Comparison of ENCODE assay signal across 8 cellular contexts in genomic region chr4:108168213-108168671, GRCh38. TPM values are rescaled to one million over a fixed set of nuclear protein-coding genes. Genes with fewer than 3 reads are reported as not detected.
DNase-seq lines count a peak whose midpoint lies in the region; ATAC-seq and TF ChIP-seq lines count a peak whose summit lies in the region.

No MANE protein-coding gene starts in this region.

- H3K4me1 ChIP-seq in RWPE2 (ENCODE audit: insufficient read depth, poor library complexity, severe bottlenecking) (no peaks in the 10 kb centered on the region), prostate gland (replicated peaks) (no peaks in the 10 kb centered on the region)

- intact Hi-C loops in prostate gland (cut with DNase I), result no loop called here

- TF ChIP-seq POLR2A in erythroblast (IDR thresholded peaks at IDR 0.05; ENCODE audit: low read length) (no peak), prostate gland (IDR thresholded peaks at IDR 0.05) (no peak)

- WGBS in prostate gland, result under 1% methylated on average over 24 of the region's 24 CpGs

- DNase-seq in NCI-H1092 treated with DMSO at 0.1 percent for 48 hours (lab: John Stamatoyannopoulos, UW) (peak; percentile 7), NCI-H1092 (lab: John Stamatoyannopoulos, UW) (no peak), RWPE2 (ENCODE audit: low spot score) (no peak), erythroblast (lab: John Stamatoyannopoulos, UW) (peak; percentile 49 to 51), prostate gland (ENCODE audit: low spot score) (no peak), NCI-H69 (lab: John Stamatoyannopoulos, UW) (no peak), amygdala (lab: John Stamatoyannopoulos, UW) (no peak)

- peak overlapping the region; percentile 27 for H3K4me3 ChIP-seq in RWPE2 (ENCODE audit: severe bottlenecking)
- peak overlapping the region; percentile 32 to 34 for H3K4me3 ChIP-seq in prostate gland

- no peak overlapping the region for H3K27ac ChIP-seq in RWPE2 (ENCODE audit: poor library complexity, severe bottlenecking)
- H3K27ac ChIP-seq in prostate gland, result peak overlapping the region in 1 of 2 donors; percentile 33

- H3K9me3 ChIP-seq in RWPE2 (ENCODE audit: severe bottlenecking) (no peaks in the 10 kb centered on the region), prostate gland (no peaks in the 10 kb centered on the region)

- peak; percentile 3; the same call in 1 of the 3 replicates for ATAC-seq in RWPE2 (ENCODE audit: low read depth)
- no peak for ATAC-seq in HG03460 (IDR thresholded peaks at IDR 0.05; ENCODE audit: unreplicated experiment)

- no peaks in the 10 kb centered on the region for H3K36me3 ChIP-seq in RWPE2 (ENCODE audit: low read depth)
- no peaks in the 10 kb centered on the region for H3K36me3 ChIP-seq in prostate gland

- peaks cover 99% of the 10 kb centered on the region for H3K27me3 ChIP-seq in RWPE2 (ENCODE audit: insufficient read depth, poor library complexity, severe bottlenecking)
- H3K27me3 ChIP-seq in prostate gland (replicated peaks; ENCODE audit: insufficient read depth), result peaks cover 46% of the 10 kb centered on the region

- TF ChIP-seq CTCF in RWPE2 (IDR thresholded peaks at IDR 0.05; ENCODE audit: poor library complexity, severe bottlenecking), result no peak
- TF ChIP-seq CTCF in prostate gland (IDR thresholded peaks at IDR 0.05), result no peak

RNA-seq across cellular contexts. Expression of gene LEF1, which starts 0.5 kb away (rescaled TPM):
- total RNA-seq in prostate gland, result 10 to 100 TPM; 22.4 to 26.8 TPM

Comparison
In these comparisons a context has a peak if more than half of its experiments do, and no peak if none do; other contexts are left out.
1. DNase-seq: peak in NCI-H1092 treated with DMSO at 0.1 percent for 48 hours (single experiment) and erythroblast (2 of 2); none in NCI-H1092 (single experiment), RWPE2 (single experiment), prostate gland (single experiment), NCI-H69 (single experiment) and amygdala (0 of 56).